Comparison of ENCODE assay signal across 20 cellular contexts in the genomic region with DNA sequence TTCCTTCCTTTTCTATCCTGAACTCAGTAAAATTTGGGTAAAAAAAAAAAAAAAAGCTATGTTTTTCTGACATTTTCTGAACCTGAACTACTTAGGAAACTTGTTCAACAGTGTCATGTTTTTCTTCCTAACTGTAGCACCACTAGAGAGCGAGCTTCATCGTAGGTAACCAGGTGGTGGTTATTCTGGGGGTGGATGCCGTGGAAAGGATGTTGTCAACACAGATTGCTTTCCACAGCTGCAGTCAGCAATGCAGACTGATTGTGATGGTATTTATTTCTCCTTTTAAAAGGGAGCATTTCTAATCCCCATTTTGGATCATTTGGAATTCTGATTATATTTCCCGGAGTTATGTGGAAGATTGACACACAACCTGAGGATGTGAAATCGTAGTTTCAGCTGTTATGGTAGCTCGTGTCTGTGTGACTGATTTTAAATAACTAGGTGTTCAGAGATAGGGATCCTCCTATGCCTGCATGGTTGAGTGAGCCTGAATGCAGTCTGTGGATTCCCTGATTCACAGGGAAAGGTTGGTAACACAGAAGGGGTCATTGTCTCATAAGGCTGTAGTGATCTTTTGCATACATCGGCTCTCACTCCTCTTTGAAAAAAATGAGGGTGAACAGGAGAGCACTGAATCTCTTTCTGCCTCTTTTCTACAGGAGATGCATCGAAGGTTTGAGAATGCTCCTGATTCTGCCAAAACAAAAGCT.
DNase-seq lines count a peak whose midpoint lies in the region.
"Had no signal": no experiment of that assay in that cellular context is flagged by ENCODE, and none has a peak within 500 bp of the region (broad histone marks: within the 10 kb centered on the region; RNA-seq: fewer than 3 reads in every experiment).

No MANE protein-coding gene starts in this region.

- no peak overlapping the region for H3K27ac ChIP-seq in substantia nigra (ENCODE audit: low read depth, low read length, poor library complexity, severe bottlenecking)
- H3K27ac ChIP-seq: adrenal gland, psoas muscle, tibial nerve had no signal

- intact Hi-C loops in cardiac septum (cut with DNase I), result loop anchor here (10.0 kb wide), 1 partner anchor 539 kb away; no protein-coding TSS in a partner anchor

- DNase-seq in Ammon's horn (ENCODE audit: low spot score), result peak; percentile 21
- DNase-seq in COLO668 (lab: John Stamatoyannopoulos, UW; ENCODE audit: unreplicated experiment), result peak; percentile 22
- DNase-seq in NCI-H345 treated with DMSO at 0.1 percent for 48 hours (lab: John Stamatoyannopoulos, UW; ENCODE audit: unreplicated experiment), result peak; percentile 17
- DNase-seq in glomerular visceral epithelial cell (ENCODE audit: extremely low spot score), result peak; percentile 26
- no peak for DNase-seq in cardiac septum (ENCODE audit: low spot score)
- DNase-seq in substantia nigra (lab: John Stamatoyannopoulos, UW), result no peak
- DNase-seq in germinal center (ENCODE audit: low spot score), result no peak
- DNase-seq: activated gamma-delta T cell treated with Interleukin-2 at 50 U/mL for 16 hours; adrenal gland; COR-L47; IMR-90; left ventricle myocardium superior; NCI-H1436; NCI-H524 treated with DMSO at 0.1 percent for 48 hours; OCI-M1; psoas muscle; Right ventricle myocardium superior; stimulated activated CD4-positive, alpha-beta T cell treated with anti-CD3 and anti-CD28 coated beads, Interleukin-4, amount 100 ng/mL, for 24 hours; T-helper 1 cell had no signal

Comparison
In these comparisons a context has a peak if more than half of its experiments do, and no peak if none do; other contexts are left out.
1. DNase-seq: peak in Ammon's horn (single experiment), COLO668 (single experiment), NCI-H345 treated with DMSO at 0.1 percent for 48 hours (single experiment) and glomerular visceral epithelial cell (single experiment); none in cardiac septum (single experiment), substantia nigra (0 of 49) and germinal center (single experiment).